Comparison of ENCODE assay signal across 8 cellular contexts in genomic region chr19:36488816-36489138, GRCh38. TPM values are rescaled to one million over a fixed set of nuclear protein-coding genes. Genes with fewer than 3 reads are reported as not detected.
A peak's percentile ranks its signal among the peaks of the same experiment; 100 is the strongest.
DNase-seq lines count a peak whose midpoint lies in the region; ATAC-seq and TF ChIP-seq lines count a peak whose summit lies in the region.

No MANE protein-coding gene starts in this region.

- H3K79me2 ChIP-seq in SU-DHL-6 (ENCODE audit: insufficient read depth, low read length), result peaks cover 48% of the 10 kb centered on the region

- H3K36me3 ChIP-seq in SU-DHL-6 (ENCODE audit: low read length) (0 out of 2 replicates have a peak, but pooled peaks cover 3% of the 10 kb centered on the region), mucosa of rectum (ENCODE audit: control insufficient read depth in 2 of 2, insufficient read depth in 2 of 2, low read length in 2 of 2) (no peaks in the 10 kb centered on the region), thyroid gland (no peaks in the 10 kb centered on the region)

- peaks cover 5 to 8% of the 10 kb centered on the region in 2 donors for H3K4me1 ChIP-seq in mucosa of rectum (ENCODE audit: control insufficient read depth in 2 of 2, insufficient read depth in 2 of 2, low read length in 2 of 2)
- H3K4me1 ChIP-seq in thyroid gland, result peaks cover 0 to 6% of the 10 kb centered on the region in 2 donors

- H3K9ac ChIP-seq in SU-DHL-6 (ENCODE audit: low read length) (peak overlapping the region; percentile 87), mucosa of rectum (ENCODE audit: low read depth in 1 of 2, low read length in 2 of 2) (peak overlapping the region; percentile 83 to 91)

- no peak for TF ChIP-seq POLR2A in thyroid gland (IDR thresholded peaks at IDR 0.05)

- ATAC-seq in GM19397 (IDR thresholded peaks at IDR 0.05; ENCODE audit: unreplicated experiment), result peak; percentile 5

- H3K9me3 ChIP-seq in SU-DHL-6 (ENCODE audit: insufficient read depth, low read length) (no peaks in the 10 kb centered on the region), mucosa of rectum (ENCODE audit: control insufficient read depth in 2 of 2, low read length in 2 of 2) (peaks cover 2 to 3% of the 10 kb centered on the region in 2 donors), thyroid gland (no peaks in the 10 kb centered on the region)

- TF ChIP-seq CTCF in SU-DHL-6 (IDR thresholded peaks at IDR 0.05; ENCODE audit: insufficient read depth, low read length, poor library complexity, severe bottlenecking), result no peak
- no peak for TF ChIP-seq CTCF in thyroid gland (IDR thresholded peaks at IDR 0.05)

- H3K4me3 ChIP-seq in SU-DHL-6 (ENCODE audit: insufficient read depth, low read length, poor library complexity, severe bottlenecking) (peak overlapping the region; percentile 77), mucosa of rectum (ENCODE audit: low read length in 2 of 2) (peak overlapping the region; percentile 95 to 97), thyroid gland (replicated peaks in 1 of 3) (peak overlapping the region; percentile 54 to 86 (median 83))

- H2AFZ ChIP-seq in SU-DHL-6 (ENCODE audit: low read depth, low read length, severe bottlenecking), result peak overlapping the region; percentile 85

- H3K4me2 ChIP-seq in SU-DHL-6 (ENCODE audit: low read depth, low read length, poor library complexity, severe bottlenecking), result peak overlapping the region; percentile 96

- H3K27ac ChIP-seq in SU-DHL-6 (ENCODE audit: low read depth, low read length), result peak overlapping the region; percentile 98
- H3K27ac ChIP-seq in mucosa of rectum (ENCODE audit: low read depth in 2 of 2, low read length in 2 of 2), result peak overlapping the region; percentile 93 to 96
- H3K27ac ChIP-seq in thyroid gland, result peak overlapping the region; percentile 76 to 97 (median 85)

- no peaks in the 10 kb centered on the region for H4K20me1 ChIP-seq in SU-DHL-6 (ENCODE audit: low read depth, low read length)

- H3K9me2 ChIP-seq in SU-DHL-6 (replicated peaks; ENCODE audit: insufficient read depth, low read length), result no peaks in the 10 kb centered on the region

- DNase-seq in COLO668 (lab: John Stamatoyannopoulos, UW; ENCODE audit: unreplicated experiment) (peak; percentile 51), HS-27A (ENCODE audit: low read depth) (peak; percentile 15), dermis microvascular lymphatic vessel endothelial cell (ENCODE audit: low read depth in 2 of 2) (peak; percentile 14 to 32), thyroid gland (peak in 1 of 2 donors; percentile 19), T-helper 9 cell (no peak)

- intact Hi-C loops in thyroid gland (cut with DNase I), result loop anchor here (10.0 kb wide), 1 partner anchor 274 kb away; the partner anchor contains the start of genes ZNF146 and ZNF565

- 1 to 2% methylated on average over 9 to 12 of the region's 12 CpGs for WGBS in thyroid gland, 2 donors

- peaks cover 25% of the 10 kb centered on the region for H3F3A ChIP-seq in SU-DHL-6 (ENCODE audit: insufficient read depth)

- no peaks in the 10 kb centered on the region for H3K27me3 ChIP-seq in SU-DHL-6 (ENCODE audit: low read length)
- H3K27me3 ChIP-seq in mucosa of rectum (ENCODE audit: control insufficient read depth in 2 of 2, insufficient read depth in 2 of 2, low read length in 2 of 2), result no peaks in the 10 kb centered on the region
- H3K27me3 ChIP-seq in thyroid gland, result no peaks in the 10 kb centered on the region

RNA-seq across cellular contexts. Expression of gene ZNF566, which starts 0.6 kb away (rescaled TPM):
- total RNA-seq in dermis microvascular lymphatic vessel endothelial cell (5.6 and 7.8 TPM in 2 replicates), thyroid gland (10 to 100 TPM; 17.7 to 22.2 (median 18.5) TPM)

RNA-seq across cellular contexts. Expression of gene ZNF260, which starts 39.3 kb away (rescaled TPM):
- total RNA-seq in dermis microvascular lymphatic vessel endothelial cell (12.7 and 18.5 TPM in 2 replicates), thyroid gland (10 to 100 TPM; 17.3 to 23.4 (median 17.8) TPM)
